10 cellular contexts compared by ENCODE assay signal in the genomic region with DNA sequence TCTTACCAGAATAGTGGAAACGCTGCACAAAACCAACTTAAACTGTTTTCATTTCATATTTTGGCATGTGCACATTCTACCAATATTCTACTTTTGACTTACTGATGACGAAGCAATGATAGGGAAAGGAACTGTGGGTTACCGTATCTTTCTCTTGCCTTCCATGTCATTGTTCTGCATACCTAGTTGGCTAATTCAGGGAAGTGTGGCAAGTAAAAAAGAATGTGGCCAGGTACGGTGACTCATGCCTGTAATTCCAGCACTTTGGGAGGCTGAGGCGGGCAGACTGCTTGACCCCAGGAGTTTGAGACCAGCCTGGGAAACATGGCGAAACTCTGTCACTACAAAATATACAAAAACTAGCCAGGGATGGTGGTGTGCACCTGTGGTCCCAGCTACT.
"Had no signal": no experiment of that assay in that cellular context is flagged by ENCODE, and none has a peak within 500 bp of the region (broad histone marks: within the 10 kb centered on the region; RNA-seq: fewer than 3 reads in every experiment).

No MANE protein-coding gene starts in this region.

- H3K4me3 ChIP-seq: body of pancreas, lung, tibial artery had no signal

- H3K4me3 Mint-ChIP-seq: T-helper 1 cell treated with Interleukin-12 subunit alpha and Interleukin-12 subunit beta and Interleukin-4 antibody, amounts not matched to agents 30 μg/mL and 1 μg/mL, for 36 hours had no signal

- H3K4me1 ChIP-seq: body of pancreas, tibial artery had no signal

- ATAC-seq: body of pancreas, left cardiac atrium had no signal

- DNase-seq: activated naive CD4-positive, alpha-beta T cell treated with anti-CD3 and anti-CD28 coated beads, Interleukin-2, amount 50 U/mL, for 16 hours; body of pancreas; effector memory CD4-positive, alpha-beta T cell; hypothalamus; left cardiac atrium; stimulated activated CD4-positive, alpha-beta T cell treated with anti-CD3 and anti-CD28 coated beads, Interleukin-4, amount 100 ng/mL, for 4 hours; tibial artery had no signal

- H3K9me3 Mint-ChIP-seq: nephron; T-helper 1 cell treated with Interleukin-12 subunit alpha and Interleukin-12 subunit beta and Interleukin-4 antibody, amounts not matched to agents 30 μg/mL and 1 μg/mL, for 36 hours had no signal

- H3K36me3 ChIP-seq: tibial artery had no signal

- H3K9me3 ChIP-seq: body of pancreas, tibial artery had no signal

- H3K27me3 ChIP-seq: body of pancreas, tibial artery had no signal

- H3K27ac ChIP-seq: body of pancreas, tibial artery had no signal

- H3K27ac Mint-ChIP-seq: T-helper 1 cell treated with Interleukin-12 subunit alpha and Interleukin-12 subunit beta and Interleukin-4 antibody, amounts not matched to agents 30 μg/mL and 1 μg/mL, for 36 hours had no signal
